In the genomic region with DNA sequence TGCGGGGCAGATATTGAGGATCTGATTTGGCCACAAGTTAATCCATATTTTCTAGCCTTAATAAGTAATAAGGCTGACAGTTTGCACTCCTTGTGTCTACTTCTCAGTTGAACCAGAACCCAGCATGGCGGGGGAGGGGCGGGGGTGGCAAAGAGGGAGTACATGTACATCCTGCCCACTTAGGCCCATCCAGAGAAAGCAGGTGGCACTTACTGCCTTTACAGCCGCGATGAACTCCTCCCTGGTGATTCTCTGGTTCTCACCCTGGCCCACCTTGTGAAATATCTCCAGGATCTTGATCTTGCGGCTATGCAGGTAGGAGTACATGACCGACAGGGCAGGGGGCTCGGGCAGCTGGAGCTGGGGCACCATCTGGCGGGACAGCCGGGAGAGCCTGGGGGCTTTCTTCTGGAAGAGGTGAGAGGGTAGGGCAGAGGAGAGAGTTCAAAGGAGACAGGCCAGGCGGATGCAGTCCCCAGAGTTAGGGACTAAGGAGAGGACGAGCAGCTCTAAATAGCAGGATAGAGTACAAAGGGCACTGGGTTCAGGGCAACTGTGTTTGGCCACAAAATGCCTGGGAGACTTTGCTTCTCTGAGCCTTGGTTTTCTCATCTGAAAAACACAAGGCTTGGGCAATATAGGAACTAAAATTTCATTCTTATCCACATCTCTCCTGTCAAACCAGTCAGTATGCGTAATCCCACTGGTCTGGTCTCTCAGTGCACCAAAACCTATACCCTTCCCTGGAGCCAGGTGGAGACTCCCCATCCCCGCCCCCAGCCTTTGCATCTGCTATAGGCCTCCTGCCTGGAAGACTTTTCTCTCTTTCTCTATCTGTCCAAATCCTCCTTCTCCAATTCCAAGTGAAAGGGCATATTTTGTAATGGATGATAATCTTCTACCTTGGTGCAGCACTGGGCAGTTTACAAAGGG, we compare ENCODE assay signal across 1 cellular context.
A peak's percentile ranks its signal among the peaks of the same experiment; 100 is the strongest.
TF ChIP-seq lines count a peak whose summit lies in the region.

No MANE protein-coding gene starts in this region.

TF ChIP-seq in HepG2, 621 proteins besides CTCF, POLR2A, EP300 and RAD21 (continued from another document and continues in another):
- TF ChIP-seq, protein P1, sequence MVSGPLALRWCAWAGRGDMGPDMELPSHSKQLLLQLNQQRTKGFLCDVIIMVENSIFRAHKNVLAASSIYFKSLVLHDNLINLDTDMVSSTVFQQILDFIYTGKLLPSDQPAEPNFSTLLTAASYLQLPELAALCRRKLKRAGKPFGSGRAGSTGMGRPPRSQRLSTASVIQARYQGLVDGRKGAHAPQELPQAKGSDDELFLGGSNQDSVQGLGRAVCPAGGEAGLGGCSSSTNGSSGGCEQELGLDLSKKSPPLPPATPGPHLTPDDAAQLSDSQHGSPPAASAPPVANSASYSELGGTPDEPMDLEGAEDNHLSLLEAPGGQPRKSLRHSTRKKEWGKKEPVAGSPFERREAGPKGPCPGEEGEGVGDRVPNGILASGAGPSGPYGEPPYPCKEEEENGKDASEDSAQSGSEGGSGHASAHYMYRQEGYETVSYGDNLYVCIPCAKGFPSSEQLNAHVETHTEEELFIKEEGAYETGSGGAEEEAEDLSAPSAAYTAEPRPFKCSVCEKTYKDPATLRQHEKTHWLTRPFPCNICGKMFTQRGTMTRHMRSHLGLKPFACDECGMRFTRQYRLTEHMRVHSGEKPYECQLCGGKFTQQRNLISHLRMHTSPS (CRISPR knock-in tag; IDR thresholded peaks at IDR 0.05; ENCODE audit: low read depth) = no peak
- TF ChIP-seq ZMYM3 (CRISPR knock-in tag; IDR thresholded peaks at IDR 0.05) (peak; percentile 58; the same call in 1 of the 2 replicates), HOXD1 (CRISPR knock-in tag; IDR thresholded peaks at IDR 0.05) (no peak), TCF12 (IDR thresholded peaks at IDR 0.05) (no peak), TCF12 (CRISPR knock-in tag; IDR thresholded peaks at IDR 0.05) (no peak), MTF1 (CRISPR knock-in tag; IDR thresholded peaks at IDR 0.05) (no peak), ZSCAN25 (CRISPR knock-in tag; IDR thresholded peaks at IDR 0.05) (no peak), FOXA3 (CRISPR knock-in tag; IDR thresholded peaks at IDR 0.05) (0 out of 2 replicates have a peak, but pooled peaks have one; percentile 7), PAWR (CRISPR knock-in tag; IDR thresholded peaks at IDR 0.05; ENCODE audit: borderline replicate concordance) (no peak), NR2C2 (CRISPR knock-in tag; IDR thresholded peaks at IDR 0.05; ENCODE audit: borderline replicate concordance) (0 out of 2 replicates have a peak, but pooled peaks have one; percentile 48), NAIF1 (CRISPR knock-in tag; IDR thresholded peaks at IDR 0.05; ENCODE audit: borderline replicate concordance) (no peak), GATAD2A (CRISPR knock-in tag; IDR thresholded peaks at IDR 0.05) (peak; percentile 48), HNRNPLL (IDR thresholded peaks at IDR 0.05; ENCODE audit: low read depth, low read length, poor library complexity, severe bottlenecking) (no peak), ZNF850 (CRISPR knock-in tag; conservative IDR thresholded peaks at IDR 0.05) (no peak), ETV6 (CRISPR knock-in tag; conservative IDR thresholded peaks at IDR 0.05) (no peak), ZNF652 (CRISPR knock-in tag; IDR thresholded peaks at IDR 0.05; ENCODE audit: borderline replicate concordance, low read depth) (no peak), ZNF724P (CRISPR knock-in tag; IDR thresholded peaks at IDR 0.05; ENCODE audit: borderline replicate concordance) (no peak), HNF4G (IDR thresholded peaks at IDR 0.05; ENCODE audit: borderline replicate concordance, low read depth, low read length) (peak; percentile 89), HNF4G (CRISPR knock-in tag; IDR thresholded peaks at IDR 0.05; ENCODE audit: borderline replicate concordance, low read depth) (peak; percentile 74; the same call in 1 of the 2 replicates), ZNF510 (CRISPR knock-in tag; IDR thresholded peaks at IDR 0.05; ENCODE audit: low read depth) (no peak), ZFP37 (CRISPR knock-in tag; IDR thresholded peaks at IDR 0.05; ENCODE audit: borderline replicate concordance) (no peak), RARA (CRISPR knock-in tag; IDR thresholded peaks at IDR 0.05) (peak; percentile 51; the same call in 1 of the 2 replicates), POLR2G (IDR thresholded peaks at IDR 0.05; ENCODE audit: low read depth, low read length) (0 out of 2 replicates have a peak, but pooled peaks have one; percentile 39), NR2F1 (CRISPR knock-in tag; IDR thresholded peaks at IDR 0.05) (0 out of 4 replicates have a peak, but pooled peaks have one; percentile 17 to 31), STAG1 (CRISPR knock-in tag; IDR thresholded peaks at IDR 0.05) (0 out of 2 replicates have a peak, but pooled peaks have one; percentile 8), ZNF121 (CRISPR knock-in tag; IDR thresholded peaks at IDR 0.05) (no peak), ZNF563 (CRISPR knock-in tag; IDR thresholded peaks at IDR 0.05) (no peak), EZH2 (conservative IDR thresholded peaks at IDR 0.05; ENCODE audit: low read depth, low read length) (no peak), TEAD2 (CRISPR knock-in tag; IDR thresholded peaks at IDR 0.05) (no peak), ZNF317 (CRISPR knock-in tag; IDR thresholded peaks at IDR 0.05) (no peak), RXRA (CRISPR knock-in tag; IDR thresholded peaks at IDR 0.05) (peak; percentile 44; the same call in 1 of the 2 replicates), LCORL (IDR thresholded peaks at IDR 0.05) (no peak), LCORL (CRISPR knock-in tag; IDR thresholded peaks at IDR 0.05) (peak; percentile 89), MAZ (IDR thresholded peaks at IDR 0.05; ENCODE audit: borderline replicate concordance, low read depth, low read length) (no peak), MAZ (CRISPR knock-in tag; IDR thresholded peaks at IDR 0.05; ENCODE audit: low read depth) (no peak), ZNF24 (IDR thresholded peaks at IDR 0.05) (no peak), FOXC1 (CRISPR knock-in tag; IDR thresholded peaks at IDR 0.05; ENCODE audit: borderline replicate concordance) (peak; percentile 27; the same call in 1 of the 2 replicates), SMC3 (IDR thresholded peaks at IDR 0.05; ENCODE audit: low read length) (no peak), THAP11 (CRISPR knock-in tag; IDR thresholded peaks at IDR 0.05) (0 out of 2 replicates have a peak, but pooled peaks have one; percentile 29), ZBTB7B (CRISPR knock-in tag; IDR thresholded peaks at IDR 0.05) (no peak; the same call in 1 of the 2 replicates), FOSL1 (CRISPR knock-in tag; IDR thresholded peaks at IDR 0.05; ENCODE audit: borderline replicate concordance) (no peak)
- TF ChIP-seq, protein P2, sequence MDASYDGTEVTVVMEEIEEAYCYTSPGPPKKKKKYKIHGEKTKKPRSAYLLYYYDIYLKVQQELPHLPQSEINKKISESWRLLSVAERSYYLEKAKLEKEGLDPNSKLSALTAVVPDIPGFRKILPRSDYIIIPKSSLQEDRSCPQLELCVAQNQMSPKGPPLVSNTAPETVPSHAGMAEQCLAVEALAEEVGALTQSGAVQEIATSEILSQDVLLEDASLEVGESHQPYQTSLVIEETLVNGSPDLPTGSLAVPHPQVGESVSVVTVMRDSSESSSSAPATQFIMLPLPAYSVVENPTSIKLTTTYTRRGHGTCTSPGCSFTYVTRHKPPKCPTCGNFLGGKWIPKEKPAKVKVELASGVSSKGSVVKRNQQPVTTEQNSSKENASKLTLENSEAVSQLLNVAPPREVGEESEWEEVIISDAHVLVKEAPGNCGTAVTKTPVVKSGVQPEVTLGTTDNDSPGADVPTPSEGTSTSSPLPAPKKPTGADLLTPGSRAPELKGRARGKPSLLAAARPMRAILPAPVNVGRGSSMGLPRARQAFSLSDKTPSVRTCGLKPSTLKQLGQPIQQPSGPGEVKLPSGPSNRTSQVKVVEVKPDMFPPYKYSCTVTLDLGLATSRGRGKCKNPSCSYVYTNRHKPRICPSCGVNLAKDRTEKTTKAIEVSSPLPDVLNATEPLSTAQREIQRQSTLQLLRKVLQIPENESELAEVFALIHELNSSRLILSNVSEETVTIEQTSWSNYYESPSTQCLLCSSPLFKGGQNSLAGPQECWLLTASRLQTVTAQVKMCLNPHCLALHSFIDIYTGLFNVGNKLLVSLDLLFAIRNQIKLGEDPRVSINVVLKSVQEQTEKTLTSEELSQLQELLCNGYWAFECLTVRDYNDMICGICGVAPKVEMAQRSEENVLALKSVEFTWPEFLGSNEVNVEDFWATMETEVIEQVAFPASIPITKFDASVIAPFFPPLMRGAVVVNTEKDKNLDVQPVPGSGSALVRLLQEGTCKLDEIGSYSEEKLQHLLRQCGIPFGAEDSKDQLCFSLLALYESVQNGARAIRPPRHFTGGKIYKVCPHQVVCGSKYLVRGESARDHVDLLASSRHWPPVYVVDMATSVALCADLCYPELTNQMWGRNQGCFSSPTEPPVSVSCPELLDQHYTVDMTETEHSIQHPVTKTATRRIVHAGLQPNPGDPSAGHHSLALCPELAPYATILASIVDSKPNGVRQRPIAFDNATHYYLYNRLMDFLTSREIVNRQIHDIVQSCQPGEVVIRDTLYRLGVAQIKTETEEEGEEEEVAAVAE (CRISPR knock-in tag; IDR thresholded peaks at IDR 0.05; ENCODE audit: borderline replicate concordance) = no peak
- TF ChIP-seq, protein P3, sequence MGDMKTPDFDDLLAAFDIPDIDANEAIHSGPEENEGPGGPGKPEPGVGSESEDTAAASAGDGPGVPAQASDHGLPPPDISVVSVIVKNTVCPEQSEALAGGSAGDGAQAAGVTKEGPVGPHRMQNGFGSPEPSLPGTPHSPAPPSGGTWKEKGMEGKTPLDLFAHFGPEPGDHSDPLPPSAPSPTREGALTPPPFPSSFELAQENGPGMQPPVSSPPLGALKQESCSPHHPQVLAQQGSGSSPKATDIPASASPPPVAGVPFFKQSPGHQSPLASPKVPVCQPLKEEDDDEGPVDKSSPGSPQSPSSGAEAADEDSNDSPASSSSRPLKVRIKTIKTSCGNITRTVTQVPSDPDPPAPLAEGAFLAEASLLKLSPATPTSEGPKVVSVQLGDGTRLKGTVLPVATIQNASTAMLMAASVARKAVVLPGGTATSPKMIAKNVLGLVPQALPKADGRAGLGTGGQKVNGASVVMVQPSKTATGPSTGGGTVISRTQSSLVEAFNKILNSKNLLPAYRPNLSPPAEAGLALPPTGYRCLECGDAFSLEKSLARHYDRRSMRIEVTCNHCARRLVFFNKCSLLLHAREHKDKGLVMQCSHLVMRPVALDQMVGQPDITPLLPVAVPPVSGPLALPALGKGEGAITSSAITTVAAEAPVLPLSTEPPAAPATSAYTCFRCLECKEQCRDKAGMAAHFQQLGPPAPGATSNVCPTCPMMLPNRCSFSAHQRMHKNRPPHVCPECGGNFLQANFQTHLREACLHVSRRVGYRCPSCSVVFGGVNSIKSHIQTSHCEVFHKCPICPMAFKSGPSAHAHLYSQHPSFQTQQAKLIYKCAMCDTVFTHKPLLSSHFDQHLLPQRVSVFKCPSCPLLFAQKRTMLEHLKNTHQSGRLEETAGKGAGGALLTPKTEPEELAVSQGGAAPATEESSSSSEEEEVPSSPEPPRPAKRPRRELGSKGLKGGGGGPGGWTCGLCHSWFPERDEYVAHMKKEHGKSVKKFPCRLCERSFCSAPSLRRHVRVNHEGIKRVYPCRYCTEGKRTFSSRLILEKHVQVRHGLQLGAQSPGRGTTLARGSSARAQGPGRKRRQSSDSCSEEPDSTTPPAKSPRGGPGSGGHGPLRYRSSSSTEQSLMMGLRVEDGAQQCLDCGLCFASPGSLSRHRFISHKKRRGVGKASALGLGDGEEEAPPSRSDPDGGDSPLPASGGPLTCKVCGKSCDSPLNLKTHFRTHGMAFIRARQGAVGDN (CRISPR knock-in tag; IDR thresholded peaks at IDR 0.05) = peak; percentile 74
- TF ChIP-seq, protein P4, sequence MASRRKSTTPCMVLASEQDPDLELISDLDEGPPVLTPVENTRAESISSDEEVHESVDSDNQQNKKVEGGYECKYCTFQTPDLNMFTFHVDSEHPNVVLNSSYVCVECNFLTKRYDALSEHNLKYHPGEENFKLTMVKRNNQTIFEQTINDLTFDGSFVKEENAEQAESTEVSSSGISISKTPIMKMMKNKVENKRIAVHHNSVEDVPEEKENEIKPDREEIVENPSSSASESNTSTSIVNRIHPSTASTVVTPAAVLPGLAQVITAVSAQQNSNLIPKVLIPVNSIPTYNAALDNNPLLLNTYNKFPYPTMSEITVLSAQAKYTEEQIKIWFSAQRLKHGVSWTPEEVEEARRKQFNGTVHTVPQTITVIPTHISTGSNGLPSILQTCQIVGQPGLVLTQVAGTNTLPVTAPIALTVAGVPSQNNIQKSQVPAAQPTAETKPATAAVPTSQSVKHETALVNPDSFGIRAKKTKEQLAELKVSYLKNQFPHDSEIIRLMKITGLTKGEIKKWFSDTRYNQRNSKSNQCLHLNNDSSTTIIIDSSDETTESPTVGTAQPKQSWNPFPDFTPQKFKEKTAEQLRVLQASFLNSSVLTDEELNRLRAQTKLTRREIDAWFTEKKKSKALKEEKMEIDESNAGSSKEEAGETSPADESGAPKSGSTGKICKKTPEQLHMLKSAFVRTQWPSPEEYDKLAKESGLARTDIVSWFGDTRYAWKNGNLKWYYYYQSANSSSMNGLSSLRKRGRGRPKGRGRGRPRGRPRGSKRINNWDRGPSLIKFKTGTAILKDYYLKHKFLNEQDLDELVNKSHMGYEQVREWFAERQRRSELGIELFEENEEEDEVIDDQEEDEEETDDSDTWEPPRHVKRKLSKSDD (CRISPR knock-in tag; IDR thresholded peaks at IDR 0.05; ENCODE audit: low read depth) = no peak
- TF ChIP-seq, protein P5, sequence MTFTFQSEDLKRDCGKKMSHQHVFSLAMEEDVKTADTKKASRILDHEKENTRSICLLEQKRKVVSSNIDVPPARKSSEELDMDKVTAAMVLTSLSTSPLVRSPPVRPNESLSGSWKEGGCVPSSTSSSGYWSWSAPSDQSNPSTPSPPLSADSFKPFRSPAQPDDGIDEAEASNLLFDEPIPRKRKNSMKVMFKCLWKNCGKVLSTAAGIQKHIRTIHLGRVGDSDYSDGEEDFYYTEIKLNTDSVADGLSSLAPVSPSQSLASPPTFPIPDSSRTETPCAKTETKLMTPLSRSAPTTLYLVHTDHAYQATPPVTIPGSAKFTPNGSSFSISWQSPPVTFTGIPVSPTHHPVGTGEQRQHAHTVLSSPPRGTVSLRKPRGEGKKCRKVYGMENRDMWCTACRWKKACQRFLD (CRISPR knock-in tag; IDR thresholded peaks at IDR 0.05; ENCODE audit: borderline replicate concordance) = no peak
- TF ChIP-seq, protein P6, sequence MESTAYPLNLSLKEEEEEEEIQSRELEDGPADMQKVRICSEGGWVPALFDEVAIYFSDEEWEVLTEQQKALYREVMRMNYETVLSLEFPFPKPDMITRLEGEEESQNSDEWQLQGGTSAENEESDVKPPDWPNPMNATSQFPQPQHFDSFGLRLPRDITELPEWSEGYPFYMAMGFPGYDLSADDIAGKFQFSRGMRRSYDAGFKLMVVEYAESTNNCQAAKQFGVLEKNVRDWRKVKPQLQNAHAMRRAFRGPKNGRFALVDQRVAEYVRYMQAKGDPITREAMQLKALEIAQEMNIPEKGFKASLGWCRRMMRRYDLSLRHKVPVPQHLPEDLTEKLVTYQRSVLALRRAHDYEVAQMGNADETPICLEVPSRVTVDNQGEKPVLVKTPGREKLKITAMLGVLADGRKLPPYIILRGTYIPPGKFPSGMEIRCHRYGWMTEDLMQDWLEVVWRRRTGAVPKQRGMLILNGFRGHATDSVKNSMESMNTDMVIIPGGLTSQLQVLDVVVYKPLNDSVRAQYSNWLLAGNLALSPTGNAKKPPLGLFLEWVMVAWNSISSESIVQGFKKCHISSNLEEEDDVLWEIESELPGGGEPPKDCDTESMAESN (CRISPR knock-in tag; conservative IDR thresholded peaks at IDR 0.05) = no peak
